8 cellular contexts compared by ENCODE assay signal in the genomic region with DNA sequence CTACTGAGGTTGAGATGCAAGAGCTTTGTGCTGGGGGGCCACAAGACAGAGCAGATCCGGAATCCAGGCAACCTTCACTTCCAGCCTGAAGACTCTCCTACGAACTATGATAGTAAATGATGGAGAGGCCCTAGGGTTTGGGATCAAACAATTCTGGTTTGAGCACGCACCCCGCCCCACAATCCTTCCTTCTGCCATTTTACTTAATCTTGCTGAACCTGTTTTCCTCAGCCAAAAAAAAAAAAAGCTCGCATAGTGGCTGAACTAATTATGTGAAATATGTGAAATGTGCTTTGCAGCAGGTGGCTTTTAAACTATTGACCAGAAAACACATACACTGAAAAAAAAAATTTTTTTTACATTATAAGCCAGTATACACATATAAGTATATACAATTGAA. TPM values are rescaled to one million over a fixed set of nuclear protein-coding genes. Genes with fewer than 3 reads are reported as not detected.
DNase-seq lines count a peak whose midpoint lies in the region; ATAC-seq, FAIRE-seq and TF ChIP-seq lines count a peak whose summit lies in the region.

No MANE protein-coding gene starts in this region.

- H4K20me1 ChIP-seq in hepatocyte (ENCODE audit: insufficient read depth, poor library complexity, severe bottlenecking), result no peaks in the 10 kb centered on the region

- POLR2A ChIA-PET in WTC11 (lab: Charles Lee), result interaction anchor here (1.1 kb wide), 1 partner anchor 16 kb away, joined by 3 read pairs; no protein-coding TSS in a partner anchor

- no peak for TF ChIP-seq CTCF in WTC11 (IDR thresholded peaks at IDR 0.05)
- no peak for TF ChIP-seq CTCF in hepatocyte (IDR thresholded peaks at IDR 0.05; ENCODE audit: poor library complexity)

- no peak for FAIRE-seq in small intestine (lab: Jason Lieb, UNC)

- DNase-seq in DMS 273 (lab: John Stamatoyannopoulos, UW; ENCODE audit: unreplicated experiment) (peak; percentile 14), DMS 273 treated with DMSO at 0.1 percent for 48 hours (lab: John Stamatoyannopoulos, UW) (no peak), WTC11 (ENCODE audit: low spot score) (no peak), hepatocyte (ENCODE audit: low spot score) (no peak), small intestine (peak; percentile 25), NCI-H446 treated with DMSO at 0.1 percent for 48 hours (lab: John Stamatoyannopoulos, UW) (no peak)
- DNase-seq in activated effector memory CD4-positive, alpha-beta T cell treated with Interleukin-2 at 50 U/mL for 16 hours, result no peak

- H3K36me3 Mint-ChIP-seq in WTC11, result peaks cover 9% of the 10 kb centered on the region

- H3K4me3 Mint-ChIP-seq in WTC11, result peak overlapping the region; percentile 99

- H3K27ac ChIP-seq in hepatocyte, result peak overlapping the region; percentile 58
- H3K27ac ChIP-seq in small intestine (ENCODE audit: low read depth in 1 of 2, low read length in 1 of 2), result no peak overlapping the region

- no peaks in the 10 kb centered on the region for H3K9me3 ChIP-seq in hepatocyte (ENCODE audit: low read depth)
- H3K9me3 ChIP-seq in small intestine (ENCODE audit: control insufficient read depth, low read depth), result no peaks in the 10 kb centered on the region

- H3K9me3 Mint-ChIP-seq in WTC11, result no peaks in the 10 kb centered on the region

- H3K36me3 ChIP-seq in hepatocyte (replicated peaks; ENCODE audit: insufficient read depth, low read depth), result no peaks in the 10 kb centered on the region
- H3K36me3 ChIP-seq in small intestine (ENCODE audit: control insufficient read depth in 2 of 2, insufficient read depth in 2 of 2, low read length in 2 of 2), result no peaks in the 10 kb centered on the region

- peaks cover 13% of the 10 kb centered on the region for H3K4me1 Mint-ChIP-seq in WTC11

- H3K4me1 ChIP-seq in hepatocyte (ENCODE audit: insufficient read depth) (peaks cover 4% of the 10 kb centered on the region), small intestine (ENCODE audit: control insufficient read depth in 2 of 2, insufficient read depth in 1 of 2, low read depth in 1 of 2, low read length in 1 of 2) (no peaks in the 10 kb centered on the region)

- H3K79me2 ChIP-seq in hepatocyte, result peaks cover 27% of the 10 kb centered on the region

- no peaks in the 10 kb centered on the region for H3K9me2 ChIP-seq in hepatocyte (replicated peaks; ENCODE audit: insufficient read depth)

- H3K27me3 ChIP-seq in hepatocyte (no peaks in the 10 kb centered on the region), small intestine (ENCODE audit: control insufficient read depth in 2 of 2, insufficient read depth in 2 of 2, low read length in 2 of 2) (no peaks in the 10 kb centered on the region)

- H3K4me3 ChIP-seq in hepatocyte (peak overlapping the region; percentile 20), small intestine (ENCODE audit: low read depth in 1 of 2, low read length in 2 of 2) (no peak overlapping the region)

- H3K4me2 ChIP-seq in hepatocyte, result peak overlapping the region; percentile 78

- ATAC-seq in WTC11 (no peak), GM19023 (IDR thresholded peaks at IDR 0.05; ENCODE audit: unreplicated experiment) (no peak)

- CTCF ChIA-PET in WTC11 (lab: Charles Lee), result interaction anchor here (0.6 to 2.6 kb wide), 5 partner anchors 16 to 131 kb away, joined by 3 to 10 read pairs (median 6); no protein-coding TSS in a partner anchor

- WGBS in hepatocyte (ENCODE audit: low lambda C conversion rate, missing lambda C conversion rate), result 74% methylated on average over 5 of the region's 5 CpGs
- WGBS in small intestine, 3 donors, result 41 to 68% (median 44%) methylated on average over 5 of the region's 5 CpGs

- H3K27me3 Mint-ChIP-seq in WTC11 (ENCODE audit: low read depth), result no peaks in the 10 kb centered on the region

- peak overlapping the region; percentile 64 for H2AFZ ChIP-seq in hepatocyte

- H3K27ac Mint-ChIP-seq in WTC11, result peak overlapping the region; percentile 70

TF ChIP-seq in WTC11, 78 proteins besides CTCF, POLR2A, EP300 and RAD21:
- TF ChIP-seq TEAD4 (CRISPR knock-in tag; IDR thresholded peaks at IDR 0.05) (no peak), NR1H2 (CRISPR knock-in tag; IDR thresholded peaks at IDR 0.05) (no peak), EMX1 (CRISPR knock-in tag; IDR thresholded peaks at IDR 0.05) (no peak), HMGA2 (CRISPR knock-in tag; IDR thresholded peaks at IDR 0.05) (no peak), SMAD4 (CRISPR knock-in tag; IDR thresholded peaks at IDR 0.05) (no peak), RORB (CRISPR knock-in tag; IDR thresholded peaks at IDR 0.05) (no peak), ZNF317 (CRISPR knock-in tag; IDR thresholded peaks at IDR 0.05; ENCODE audit: borderline replicate concordance, low read depth) (no peak), NFE2L1 (CRISPR knock-in tag; IDR thresholded peaks at IDR 0.05) (no peak), ZNF671 (CRISPR knock-in tag; IDR thresholded peaks at IDR 0.05) (no peak), OVOL2 (CRISPR knock-in tag; IDR thresholded peaks at IDR 0.05; ENCODE audit: borderline replicate concordance) (no peak), ZNF232 (CRISPR knock-in tag; IDR thresholded peaks at IDR 0.05) (no peak)
- TF ChIP-seq, protein P1, sequence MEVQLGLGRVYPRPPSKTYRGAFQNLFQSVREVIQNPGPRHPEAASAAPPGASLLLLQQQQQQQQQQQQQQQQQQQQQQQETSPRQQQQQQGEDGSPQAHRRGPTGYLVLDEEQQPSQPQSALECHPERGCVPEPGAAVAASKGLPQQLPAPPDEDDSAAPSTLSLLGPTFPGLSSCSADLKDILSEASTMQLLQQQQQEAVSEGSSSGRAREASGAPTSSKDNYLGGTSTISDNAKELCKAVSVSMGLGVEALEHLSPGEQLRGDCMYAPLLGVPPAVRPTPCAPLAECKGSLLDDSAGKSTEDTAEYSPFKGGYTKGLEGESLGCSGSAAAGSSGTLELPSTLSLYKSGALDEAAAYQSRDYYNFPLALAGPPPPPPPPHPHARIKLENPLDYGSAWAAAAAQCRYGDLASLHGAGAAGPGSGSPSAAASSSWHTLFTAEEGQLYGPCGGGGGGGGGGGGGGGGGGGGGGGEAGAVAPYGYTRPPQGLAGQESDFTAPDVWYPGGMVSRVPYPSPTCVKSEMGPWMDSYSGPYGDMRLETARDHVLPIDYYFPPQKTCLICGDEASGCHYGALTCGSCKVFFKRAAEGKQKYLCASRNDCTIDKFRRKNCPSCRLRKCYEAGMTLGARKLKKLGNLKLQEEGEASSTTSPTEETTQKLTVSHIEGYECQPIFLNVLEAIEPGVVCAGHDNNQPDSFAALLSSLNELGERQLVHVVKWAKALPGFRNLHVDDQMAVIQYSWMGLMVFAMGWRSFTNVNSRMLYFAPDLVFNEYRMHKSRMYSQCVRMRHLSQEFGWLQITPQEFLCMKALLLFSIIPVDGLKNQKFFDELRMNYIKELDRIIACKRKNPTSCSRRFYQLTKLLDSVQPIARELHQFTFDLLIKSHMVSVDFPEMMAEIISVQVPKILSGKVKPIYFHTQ (CRISPR knock-in tag; IDR thresholded peaks at IDR 0.05), result no peak
- TF ChIP-seq, protein P2, sequence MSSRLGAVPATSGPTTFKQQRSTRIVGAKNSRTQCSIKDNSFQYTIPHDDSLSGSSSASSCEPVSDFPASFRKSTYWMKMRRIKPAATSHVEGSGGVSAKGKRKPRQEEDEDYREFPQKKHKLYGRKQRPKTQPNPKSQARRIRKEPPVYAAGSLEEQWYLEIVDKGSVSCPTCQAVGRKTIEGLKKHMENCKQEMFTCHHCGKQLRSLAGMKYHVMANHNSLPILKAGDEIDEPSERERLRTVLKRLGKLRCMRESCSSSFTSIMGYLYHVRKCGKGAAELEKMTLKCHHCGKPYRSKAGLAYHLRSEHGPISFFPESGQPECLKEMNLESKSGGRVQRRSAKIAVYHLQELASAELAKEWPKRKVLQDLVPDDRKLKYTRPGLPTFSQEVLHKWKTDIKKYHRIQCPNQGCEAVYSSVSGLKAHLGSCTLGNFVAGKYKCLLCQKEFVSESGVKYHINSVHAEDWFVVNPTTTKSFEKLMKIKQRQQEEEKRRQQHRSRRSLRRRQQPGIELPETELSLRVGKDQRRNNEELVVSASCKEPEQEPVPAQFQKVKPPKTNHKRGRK (CRISPR knock-in tag; IDR thresholded peaks at IDR 0.05; ENCODE audit: borderline replicate concordance), result no peak
- TF ChIP-seq, protein P3, sequence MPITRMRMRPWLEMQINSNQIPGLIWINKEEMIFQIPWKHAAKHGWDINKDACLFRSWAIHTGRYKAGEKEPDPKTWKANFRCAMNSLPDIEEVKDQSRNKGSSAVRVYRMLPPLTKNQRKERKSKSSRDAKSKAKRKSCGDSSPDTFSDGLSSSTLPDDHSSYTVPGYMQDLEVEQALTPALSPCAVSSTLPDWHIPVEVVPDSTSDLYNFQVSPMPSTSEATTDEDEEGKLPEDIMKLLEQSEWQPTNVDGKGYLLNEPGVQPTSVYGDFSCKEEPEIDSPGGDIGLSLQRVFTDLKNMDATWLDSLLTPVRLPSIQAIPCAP (CRISPR knock-in tag; IDR thresholded peaks at IDR 0.05), result no peak
- TF ChIP-seq, protein P4, sequence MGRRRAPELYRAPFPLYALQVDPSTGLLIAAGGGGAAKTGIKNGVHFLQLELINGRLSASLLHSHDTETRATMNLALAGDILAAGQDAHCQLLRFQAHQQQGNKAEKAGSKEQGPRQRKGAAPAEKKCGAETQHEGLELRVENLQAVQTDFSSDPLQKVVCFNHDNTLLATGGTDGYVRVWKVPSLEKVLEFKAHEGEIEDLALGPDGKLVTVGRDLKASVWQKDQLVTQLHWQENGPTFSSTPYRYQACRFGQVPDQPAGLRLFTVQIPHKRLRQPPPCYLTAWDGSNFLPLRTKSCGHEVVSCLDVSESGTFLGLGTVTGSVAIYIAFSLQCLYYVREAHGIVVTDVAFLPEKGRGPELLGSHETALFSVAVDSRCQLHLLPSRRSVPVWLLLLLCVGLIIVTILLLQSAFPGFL (CRISPR knock-in tag; IDR thresholded peaks at IDR 0.05; ENCODE audit: borderline replicate concordance), result no peak

RNA-seq across cellular contexts. Expression of a gene that starts 0.7 kb away (rescaled TPM):
- total RNA-seq in WTC11 (2021) (23.9 to 26.0 TPM (median 25.4 TPM) in 3 replicates), hepatocyte (19.5 and 20.9 TPM in 2 replicates)
- polyA plus RNA-seq in hepatocyte (23.5 and 31.7 TPM in 2 replicates), small intestine (10 to 100 TPM; 17.0 to 27.0 (median 17.7) TPM)

RNA-seq across cellular contexts. Expression of a gene that starts 17.0 kb away (rescaled TPM):
- 245 to 257 TPM (median 249 TPM) in 3 replicates for total RNA-seq in WTC11 (2021)
- 46.4 and 52.1 TPM in 2 replicates for total RNA-seq in hepatocyte
- 70.9 and 77.9 TPM in 2 replicates for polyA plus RNA-seq in hepatocyte
- 10 to 100 TPM; 20.3 to 37.0 (median 31.8) TPM for polyA plus RNA-seq in small intestine

RNA-seq across cellular contexts. Expression of a gene that starts 23.0 kb away (rescaled TPM):
- total RNA-seq in WTC11 (2021), result 0.09 TPM in 1 of 3 replicates, not detected in the others
- not detected in 2 replicates for total RNA-seq in hepatocyte
- 0.30 and 0.95 TPM in 2 replicates for polyA plus RNA-seq in hepatocyte
- 1 to 10 TPM in 1 of 3 donors, under 1 TPM in 1, not detected in 1; 0.22 to 3.1 TPM for polyA plus RNA-seq in small intestine

RNA-seq across cellular contexts. Expression of a gene that starts 45.0 kb away (rescaled TPM):
- total RNA-seq in WTC11 (2021), result not detected in 3 replicates
- not detected in 2 replicates for total RNA-seq in hepatocyte
- polyA plus RNA-seq in hepatocyte, result not detected in 2 replicates
- under 1 TPM in 1 of 3 donors, not detected in 2; 0.22 TPM for polyA plus RNA-seq in small intestine

Comparison
In these comparisons a context has a peak if more than half of its experiments do, and no peak if none do; other contexts are left out.
1. DNase-seq: peak in DMS 273 (single experiment) and small intestine (single experiment); none in DMS 273 treated with DMSO at 0.1 percent for 48 hours (single experiment), WTC11 (single experiment), hepatocyte (single experiment), activated effector memory CD4-positive, alpha-beta T cell treated with Interleukin-2 at 50 U/mL for 16 hours (single experiment) and NCI-H446 treated with DMSO at 0.1 percent for 48 hours (single experiment).